ENCODE assay signal across 16 cellular contexts in genomic region chr10:63458177-63458576, GRCh38. TPM values are rescaled to one million over a fixed set of nuclear protein-coding genes. Genes with fewer than 3 reads are reported as not detected.
DNase-seq lines count a peak whose midpoint lies in the region; ATAC-seq and TF ChIP-seq lines count a peak whose summit lies in the region.
"Had no signal": no experiment of that assay in that cellular context is flagged by ENCODE, and none has a peak within 500 bp of the region (broad histone marks: within the 10 kb centered on the region; RNA-seq: fewer than 3 reads in every experiment).

No MANE protein-coding gene starts in this region.

- no peak overlapping the region for H3K18ac ChIP-seq in mesendoderm (ENCODE audit: low read length)

- H3K9me3 ChIP-seq in HEK293 (ENCODE audit: control insufficient read depth, insufficient read depth, low read depth, low read length) = no peaks in the 10 kb centered on the region
- H3K9me3 ChIP-seq: BE2C, Caco-2 had no signal

- no peak overlapping the region for H4K8ac ChIP-seq in mesendoderm (ENCODE audit: low read depth, low read length)

- no peak overlapping the region for H3K23ac ChIP-seq in mesendoderm (ENCODE audit: low read length)

- no peak for DNase-seq in WTC11 (ENCODE audit: low spot score)
- no peak for DNase-seq in mesendoderm
- DNase-seq in osteocyte (ENCODE audit: extremely low spot score, unreplicated experiment) = no peak
- DNase-seq in activated naive CD4-positive, alpha-beta T cell treated with anti-CD3 and anti-CD28 coated beads for 36 hours = no peak
- no peak for DNase-seq in Right ventricle myocardium superior
- DNase-seq: ACHN; BE2C; C1 segment of cervical spinal cord; Caco-2; CD4-positive, CD25-positive, alpha-beta regulatory T cell; CD8-positive, alpha-beta memory T cell; H9; KBM-7 had no signal

- H2BK120ac ChIP-seq in mesendoderm (ENCODE audit: low read depth, low read length) = no peak overlapping the region

- H3K4me3 ChIP-seq in HEK293 (ENCODE audit: low read depth, low read length) = no peak overlapping the region
- no peak overlapping the region for H3K4me3 ChIP-seq in mesendoderm (ENCODE audit: low read length)
- H3K4me3 ChIP-seq: GM23338 had no signal

- H3K4me1 ChIP-seq in HEK293 (ENCODE audit: control insufficient read depth, insufficient read depth, low read length) (no peaks in the 10 kb centered on the region), mesendoderm (ENCODE audit: control insufficient read depth, low read depth, low read length) (no peaks in the 10 kb centered on the region)

- no peak overlapping the region for H3K9ac ChIP-seq in mesendoderm (ENCODE audit: low read length)

- no peak overlapping the region for H3K4me3 Mint-ChIP-seq in WTC11
- H3K4me3 Mint-ChIP-seq in osteocyte (ENCODE audit: unreplicated experiment) = no peak overlapping the region
- H3K4me3 Mint-ChIP-seq in activated naive CD4-positive, alpha-beta T cell treated with anti-CD3 and anti-CD28 coated beads for 36 hours = no peak overlapping the region
- H3K4me3 Mint-ChIP-seq: CD4-positive, CD25-positive, alpha-beta regulatory T cell; CD8-positive, alpha-beta memory T cell; GM23338; H9; IgD-negative memory B cell had no signal

- H4K5ac ChIP-seq in mesendoderm (ENCODE audit: low read length) = no peak overlapping the region

- no peak for TF ChIP-seq CTCF in HEK293 (tag by site-specific recombination; IDR thresholded peaks at IDR 0.05)
- no peak for TF ChIP-seq CTCF in WTC11 (IDR thresholded peaks at IDR 0.05)
- no peak for TF ChIP-seq CTCF in osteocyte (IDR thresholded peaks at IDR 0.05)

- H2AK5ac ChIP-seq in mesendoderm (ENCODE audit: low read length) = no peak overlapping the region

- peaks cover 40% of the 10 kb centered on the region for H3K79me2 ChIP-seq in mesendoderm (ENCODE audit: control insufficient read depth, insufficient read depth, low read length)

- H3K9me3 Mint-ChIP-seq in WTC11 (peaks cover 7% of the 10 kb centered on the region), osteocyte (ENCODE audit: unreplicated experiment) (no peaks in the 10 kb centered on the region)
- H3K9me3 Mint-ChIP-seq in activated naive CD4-positive, alpha-beta T cell treated with anti-CD3 and anti-CD28 coated beads for 36 hours = no peaks in the 10 kb centered on the region
- H3K9me3 Mint-ChIP-seq: CD8-positive, alpha-beta memory T cell; GM23338; IgD-negative memory B cell had no signal

- H3K56ac ChIP-seq in mesendoderm (ENCODE audit: low read length) = no peak overlapping the region

- H3K4me2 ChIP-seq in mesendoderm (ENCODE audit: low read length) = no peak overlapping the region
- H3K4me2 ChIP-seq: GM23338 had no signal

- H2BK15ac ChIP-seq in mesendoderm (replicated peaks; ENCODE audit: low read depth) = no peak overlapping the region

- H3K36me3 ChIP-seq in HEK293 (ENCODE audit: control insufficient read depth in 2 of 2, insufficient read depth in 1 of 2, low read length in 2 of 2) (no peaks in the 10 kb centered on the region; a peak in 1 of 3 replicates), mesendoderm (ENCODE audit: control insufficient read depth, insufficient read depth, low read length) (no peaks in the 10 kb centered on the region)
- H3K36me3 ChIP-seq: BE2C had no signal

- WGBS in mesendoderm (ENCODE audit: extremely low coverage, insufficient coverage, low lambda C conversion rate) = no CpG with 5 or more reads among the region's 2 CpGs

- CTCF ChIA-PET in HEK293 (lab: Yijun Ruan, JAX) (interaction anchor here (0.6 to 1.2 kb wide), 2 partner anchors 14 to 264 kb away, joined by 5 read pairs; no protein-coding TSS in a partner anchor), WTC11 (lab: Charles Lee) (interaction anchor here (0.6 kb wide), 1 partner anchor 57 kb away, joined by 6 read pairs; no protein-coding TSS in a partner anchor)
- CTCF ChIA-PET in activated naive CD4-positive, alpha-beta T cell treated with anti-CD3 and anti-CD28 coated beads for 36 hours (lab: Charles Lee) = interaction anchor here (0.7 kb wide), 1 partner anchor 13 kb away, joined by 3 read pairs; no protein-coding TSS in a partner anchor

- no peak for ATAC-seq in WTC11
- ATAC-seq in Right ventricle myocardium superior (ENCODE audit: poor library complexity) = no peak
- ATAC-seq: GM23338 had no signal

- no peak overlapping the region for H3K27ac ChIP-seq in HEK293 (ENCODE audit: extremely low read depth, low read depth, low read length)
- no peak overlapping the region for H3K27ac ChIP-seq in mesendoderm (ENCODE audit: low read depth, low read length)

- H3K4me1 Mint-ChIP-seq in WTC11 (peaks cover 13% of the 10 kb centered on the region), osteocyte (ENCODE audit: unreplicated experiment) (peaks cover 38% of the 10 kb centered on the region)
- H3K4me1 Mint-ChIP-seq in activated naive CD4-positive, alpha-beta T cell treated with anti-CD3 and anti-CD28 coated beads for 36 hours (ENCODE audit: low read depth) = peaks cover 16% of the 10 kb centered on the region

- intact Hi-C loops in activated naive CD4-positive, alpha-beta T cell treated with anti-CD3 and anti-CD28 coated beads for 36 hours (cut with micrococcal nuclease) = no loop called here
- intact Hi-C loops in Right ventricle myocardium superior (cut with DNase I) = no loop called here

- POLR2A ChIA-PET in HEK293 (lab: Yijun Ruan, JAX) (interaction anchor here (0.6 kb wide), 2 partner anchors 401 to 1364 kb away, joined by 5 to 7 read pairs; no protein-coding TSS in a partner anchor), WTC11 (lab: Charles Lee) (no interaction called here)

- H3K27me3 ChIP-seq in mesendoderm (ENCODE audit: insufficient read depth, low read length, poor library complexity) = no peaks in the 10 kb centered on the region
- H3K27me3 ChIP-seq: BE2C had no signal

- H3K27me3 Mint-ChIP-seq in WTC11 (ENCODE audit: low read depth) = no peaks in the 10 kb centered on the region
- no peaks in the 10 kb centered on the region for H3K27me3 Mint-ChIP-seq in osteocyte (ENCODE audit: unreplicated experiment)
- H3K27me3 Mint-ChIP-seq in activated naive CD4-positive, alpha-beta T cell treated with anti-CD3 and anti-CD28 coated beads for 36 hours (ENCODE audit: low read depth) = no peaks in the 10 kb centered on the region
- H3K27me3 Mint-ChIP-seq: CD4-positive, CD25-positive, alpha-beta regulatory T cell; CD8-positive, alpha-beta memory T cell; IgD-negative memory B cell had no signal

- no peak overlapping the region for H3K27ac Mint-ChIP-seq in WTC11
- no peak overlapping the region for H3K27ac Mint-ChIP-seq in osteocyte (ENCODE audit: unreplicated experiment)
- H3K27ac Mint-ChIP-seq in activated naive CD4-positive, alpha-beta T cell treated with anti-CD3 and anti-CD28 coated beads for 36 hours = no peak overlapping the region
- H3K27ac Mint-ChIP-seq: CD4-positive, CD25-positive, alpha-beta regulatory T cell; IgD-negative memory B cell had no signal

- no peaks in the 10 kb centered on the region for H3K79me1 ChIP-seq in mesendoderm (ENCODE audit: low read length)

- H3K36me3 Mint-ChIP-seq in WTC11 (peaks cover 5% of the 10 kb centered on the region; the same call in 1 of the 2 replicates), osteocyte (ENCODE audit: unreplicated experiment) (no peaks in the 10 kb centered on the region)
- peaks cover 3% of the 10 kb centered on the region for H3K36me3 Mint-ChIP-seq in activated naive CD4-positive, alpha-beta T cell treated with anti-CD3 and anti-CD28 coated beads for 36 hours (ENCODE audit: low read depth)
- H3K36me3 Mint-ChIP-seq: CD4-positive, CD25-positive, alpha-beta regulatory T cell; IgD-negative memory B cell had no signal

- peak overlapping the region; percentile 36 for H3K4ac ChIP-seq in mesendoderm (ENCODE audit: low read depth, low read length)

- H2BK5ac ChIP-seq in mesendoderm (ENCODE audit: low read length) = no peak overlapping the region

TF ChIP-seq in HEK293, 187 proteins besides CTCF, POLR2A, EP300 and RAD21 (continues in another document):
- TF ChIP-seq ZNF121 (tag by site-specific recombination; IDR thresholded peaks at IDR 0.05) (peak; percentile 76), ZNF707 (tag by site-specific recombination; IDR thresholded peaks at IDR 0.05) (no peak), ZNF140 (tag by site-specific recombination; IDR thresholded peaks at IDR 0.05) (no peak), ZNF473 (tag by site-specific recombination; IDR thresholded peaks at IDR 0.05) (no peak), ZNF433 (tag by site-specific recombination; IDR thresholded peaks at IDR 0.05; ENCODE audit: low read depth) (no peak)
- TF ChIP-seq, protein P1, sequence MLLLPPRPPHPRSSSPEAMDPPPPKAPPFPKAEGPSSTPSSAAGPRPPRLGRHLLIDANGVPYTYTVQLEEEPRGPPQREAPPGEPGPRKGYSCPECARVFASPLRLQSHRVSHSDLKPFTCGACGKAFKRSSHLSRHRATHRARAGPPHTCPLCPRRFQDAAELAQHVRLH (tag by site-specific recombination; IDR thresholded peaks at IDR 0.05) = no peak

TF ChIP-seq in WTC11, 78 proteins besides CTCF, POLR2A, EP300 and RAD21:
- no peak for TF ChIP-seq SOX15 (CRISPR knock-in tag; IDR thresholded peaks at IDR 0.05)
- peak; percentile 96 for TF ChIP-seq ZNF121 (CRISPR knock-in tag; IDR thresholded peaks at IDR 0.05)
- TF ChIP-seq, protein P2, sequence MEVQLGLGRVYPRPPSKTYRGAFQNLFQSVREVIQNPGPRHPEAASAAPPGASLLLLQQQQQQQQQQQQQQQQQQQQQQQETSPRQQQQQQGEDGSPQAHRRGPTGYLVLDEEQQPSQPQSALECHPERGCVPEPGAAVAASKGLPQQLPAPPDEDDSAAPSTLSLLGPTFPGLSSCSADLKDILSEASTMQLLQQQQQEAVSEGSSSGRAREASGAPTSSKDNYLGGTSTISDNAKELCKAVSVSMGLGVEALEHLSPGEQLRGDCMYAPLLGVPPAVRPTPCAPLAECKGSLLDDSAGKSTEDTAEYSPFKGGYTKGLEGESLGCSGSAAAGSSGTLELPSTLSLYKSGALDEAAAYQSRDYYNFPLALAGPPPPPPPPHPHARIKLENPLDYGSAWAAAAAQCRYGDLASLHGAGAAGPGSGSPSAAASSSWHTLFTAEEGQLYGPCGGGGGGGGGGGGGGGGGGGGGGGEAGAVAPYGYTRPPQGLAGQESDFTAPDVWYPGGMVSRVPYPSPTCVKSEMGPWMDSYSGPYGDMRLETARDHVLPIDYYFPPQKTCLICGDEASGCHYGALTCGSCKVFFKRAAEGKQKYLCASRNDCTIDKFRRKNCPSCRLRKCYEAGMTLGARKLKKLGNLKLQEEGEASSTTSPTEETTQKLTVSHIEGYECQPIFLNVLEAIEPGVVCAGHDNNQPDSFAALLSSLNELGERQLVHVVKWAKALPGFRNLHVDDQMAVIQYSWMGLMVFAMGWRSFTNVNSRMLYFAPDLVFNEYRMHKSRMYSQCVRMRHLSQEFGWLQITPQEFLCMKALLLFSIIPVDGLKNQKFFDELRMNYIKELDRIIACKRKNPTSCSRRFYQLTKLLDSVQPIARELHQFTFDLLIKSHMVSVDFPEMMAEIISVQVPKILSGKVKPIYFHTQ (CRISPR knock-in tag; IDR thresholded peaks at IDR 0.05) = no peak
- TF ChIP-seq TP53 (CRISPR knock-in tag; IDR thresholded peaks at IDR 0.05) = no peak
TF ChIP-seq in WTC11: peak in this region for 1.

RNA-seq across cellular contexts. Expression of gene JMJD1C, which starts 7.6 kb away (rescaled TPM):
- total RNA-seq in WTC11 (2021) (158 to 180 TPM (median 161 TPM) in 3 replicates), osteocyte (118 and 120 TPM in 2 replicates), Right ventricle myocardium superior (32.9 TPM)
- polyA plus RNA-seq in mesendoderm (2013, experiment 1 of 2) = 65.5 TPM
- 68.5 TPM for polyA plus RNA-seq in mesendoderm (2013, experiment 2 of 2)
- 10 to 100 TPM; 54.1 to 56.6 TPM for total RNA-seq in activated naive CD4-positive, alpha-beta T cell treated with anti-CD3 and anti-CD28 coated beads for 36 hours

Comparison
In these comparisons a context has a peak if more than half of its experiments do, and no peak if none do; other contexts are left out.
1. Of the 8 proteins assayed by ChIP-seq in both HEK293 and WTC11: peak only in HEK293: none; only in WTC11: none; in both: ZNF121; in neither: 7.